ENCODE assay signal across 9 cellular contexts in the genomic region with DNA sequence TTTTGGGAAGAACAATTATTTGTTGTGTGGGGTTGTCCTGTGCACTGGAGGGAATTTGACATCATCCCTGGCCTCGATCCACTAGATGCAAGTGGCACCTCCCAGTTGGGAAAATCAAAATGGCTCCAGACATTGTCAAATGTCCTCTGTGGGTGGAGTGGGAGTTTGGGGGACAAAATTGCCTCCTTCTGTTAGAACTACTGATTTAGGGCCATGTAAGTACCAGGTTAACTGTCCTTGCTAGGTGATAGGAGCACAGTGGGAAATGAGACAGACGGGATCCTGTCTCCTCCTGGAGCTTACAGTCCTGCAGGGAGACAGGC. TPM values are rescaled to one million over a fixed set of nuclear protein-coding genes. Genes with fewer than 3 reads are reported as not detected.
A peak's percentile ranks its signal among the peaks of the same experiment; 100 is the strongest.
DNase-seq lines count a peak whose midpoint lies in the region; ATAC-seq and TF ChIP-seq lines count a peak whose summit lies in the region.
"Had no signal": no experiment of that assay in that cellular context is flagged by ENCODE, and none has a peak within 500 bp of the region (broad histone marks: within the 10 kb centered on the region; RNA-seq: fewer than 3 reads in every experiment).

No MANE protein-coding gene starts in this region.

- H3K9me2 ChIP-seq in SU-DHL-6 (replicated peaks; ENCODE audit: insufficient read depth, low read length) = no peaks in the 10 kb centered on the region

- H2AFZ ChIP-seq in SU-DHL-6 (ENCODE audit: low read depth, low read length, severe bottlenecking) = peak overlapping the region; percentile 39

- no peaks in the 10 kb centered on the region for H3K79me2 ChIP-seq in SU-DHL-6 (ENCODE audit: insufficient read depth, low read length)

- peak overlapping the region; percentile 15 to 46 for H3K4me3 Mint-ChIP-seq in activated T-cell treated with anti-CD3 and anti-CD28 coated beads, Interleukin-2, amount 50 U/mL, for 72 hours
- H3K4me3 Mint-ChIP-seq: activated CD4-positive, alpha-beta T cell treated with anti-CD3 and anti-CD28 coated beads for 36 hours had no signal

- H3K27ac ChIP-seq in SU-DHL-6 (ENCODE audit: low read depth, low read length) = peak overlapping the region; percentile 11; the same call in 1 of the 2 replicates
- H3K27ac ChIP-seq in esophagus muscularis mucosa (replicated peaks in 1 of 4) = peak overlapping the region; percentile 55 to 69 (median 62)
- H3K27ac ChIP-seq in stomach = peak overlapping the region in 4 of 5 donors; percentile 1 to 69 (median 31)

- H3K4me1 Mint-ChIP-seq in activated T-cell treated with anti-CD3 and anti-CD28 coated beads, Interleukin-2, amount 50 U/mL, for 72 hours (ENCODE audit: low read depth) = peaks cover 8% of the 10 kb centered on the region

- no peak for ATAC-seq in activated T-cell treated with anti-CD3 and anti-CD28 coated beads, Interleukin-2, amount 50 U/mL, for 72 hours (replicated peaks in 1 of 2)
- no peak for ATAC-seq in GM21529 (IDR thresholded peaks at IDR 0.05; ENCODE audit: unreplicated experiment)

- no peak overlapping the region for H3K4me3 ChIP-seq in SU-DHL-6 (ENCODE audit: insufficient read depth, low read length, poor library complexity, severe bottlenecking)
- H3K4me3 ChIP-seq in esophagus muscularis mucosa = no peak overlapping the region
- H3K4me3 ChIP-seq in stomach = no peak overlapping the region

- intact Hi-C loops in esophagus muscularis mucosa (cut with DNase I) = no loop called here
- intact Hi-C loops in stomach (cut with DNase I; ENCODE audit: low total_unique reads) = no loop called here

- TF ChIP-seq CTCF in SU-DHL-6 (IDR thresholded peaks at IDR 0.05; ENCODE audit: insufficient read depth, low read length, poor library complexity, severe bottlenecking) = no peak
- TF ChIP-seq CTCF in esophagus muscularis mucosa (IDR thresholded peaks at IDR 0.05) = no peak
- TF ChIP-seq CTCF in stomach (IDR thresholded peaks at IDR 0.05) = peak in 1 of 7 experiments; percentile 0

- 49% methylated on average over 2 of the region's 2 CpGs for WGBS in esophagus muscularis mucosa
- 43 to 52% (median 44%) methylated on average over 2 of the region's 2 CpGs for WGBS in stomach, 5 donors

- no peak overlapping the region for H3K9ac ChIP-seq in SU-DHL-6 (ENCODE audit: low read length)

- TF ChIP-seq POLR2A in esophagus muscularis mucosa (IDR thresholded peaks at IDR 0.05; ENCODE audit: low read depth) = no peak
- no peak for TF ChIP-seq POLR2A in stomach (IDR thresholded peaks at IDR 0.05)

- H3K36me3 Mint-ChIP-seq in activated T-cell treated with anti-CD3 and anti-CD28 coated beads, Interleukin-2, amount 50 U/mL, for 72 hours (ENCODE audit: insufficient read depth in 2 of 2) = no peaks in the 10 kb centered on the region

- H3K36me3 ChIP-seq in SU-DHL-6 (ENCODE audit: low read length) = no peaks in the 10 kb centered on the region
- H3K36me3 ChIP-seq in esophagus muscularis mucosa = peaks cover 9 to 77% (median 58%) of the 10 kb centered on the region in 4 donors
- H3K36me3 ChIP-seq in stomach = peaks cover 2 to 53% (median 41%) of the 10 kb centered on the region in 4 donors

- H3K9me3 Mint-ChIP-seq in activated T-cell treated with anti-CD3 and anti-CD28 coated beads, Interleukin-2, amount 50 U/mL, for 72 hours = no peaks in the 10 kb centered on the region

- TF ChIP-seq EP300 in esophagus muscularis mucosa (IDR thresholded peaks at IDR 0.05) (no peak), stomach (IDR thresholded peaks at IDR 0.05) (no peak)

- peaks cover 9% of the 10 kb centered on the region for H3K27me3 Mint-ChIP-seq in activated T-cell treated with anti-CD3 and anti-CD28 coated beads, Interleukin-2, amount 50 U/mL, for 72 hours (ENCODE audit: low read depth)
- H3K27me3 Mint-ChIP-seq: activated CD4-positive, alpha-beta T cell treated with anti-CD3 and anti-CD28 coated beads for 36 hours had no signal

- H3K4me2 ChIP-seq in SU-DHL-6 (ENCODE audit: low read depth, low read length, poor library complexity, severe bottlenecking) = no peak overlapping the region

- no peaks in the 10 kb centered on the region for H3F3A ChIP-seq in SU-DHL-6 (ENCODE audit: insufficient read depth)

- H3K4me1 ChIP-seq in esophagus muscularis mucosa = peaks cover 18 to 48% (median 42%) of the 10 kb centered on the region in 4 donors
- peaks cover 0 to 40% (median 24%) of the 10 kb centered on the region in 4 donors for H3K4me1 ChIP-seq in stomach

- H3K27me3 ChIP-seq in SU-DHL-6 (ENCODE audit: low read length) = no peaks in the 10 kb centered on the region
- no peaks in the 10 kb centered on the region for H3K27me3 ChIP-seq in esophagus muscularis mucosa
- no peaks in the 10 kb centered on the region for H3K27me3 ChIP-seq in stomach

- H4K20me1 ChIP-seq in SU-DHL-6 (ENCODE audit: low read depth, low read length) = no peaks in the 10 kb centered on the region

- H3K27ac Mint-ChIP-seq in activated T-cell treated with anti-CD3 and anti-CD28 coated beads, Interleukin-2, amount 50 U/mL, for 72 hours = peak overlapping the region; percentile 18

- H3K9me3 ChIP-seq in SU-DHL-6 (ENCODE audit: insufficient read depth, low read length) = no peaks in the 10 kb centered on the region
- H3K9me3 ChIP-seq in esophagus muscularis mucosa = no peaks in the 10 kb centered on the region
- H3K9me3 ChIP-seq in stomach = no peaks in the 10 kb centered on the region

- no peak for DNase-seq in activated T-cell treated with anti-CD3 and anti-CD28 coated beads, Interleukin-2, amount 50 U/mL, for 72 hours
- DNase-seq in activated T-cell treated with anti-CD3 and anti-CD28 coated beads for 4 hours (no peak), esophagus muscularis mucosa (ENCODE audit: extremely low spot score) (no peak), stomach (no peak), NCI-H1417 treated with DMSO at 0.1 percent for 48 hours (lab: John Stamatoyannopoulos, UW) (no peak), KG1 (lab: John Stamatoyannopoulos, UW) (no peak)

RNA-seq across cellular contexts. Expression of gene ARHGAP23, which starts 56.8 kb away (rescaled TPM):
- 1 to 10 TPM; 2.6 to 2.7 TPM for total RNA-seq in activated T-cell treated with anti-CD3 and anti-CD28 coated beads, Interleukin-2, amount 50 U/mL, for 72 hours
- total RNA-seq in esophagus muscularis mucosa = 100 to 1,000 TPM in 2 of 4 donors, 10 to 100 TPM in 2; 58.6 to 150 (median 104) TPM
- 10 to 100 TPM; 23.9 to 55.5 (median 30.1) TPM for total RNA-seq in stomach
- polyA plus RNA-seq in stomach = 10 to 100 TPM in 1 of 3 donors, 1 to 10 TPM in 2; 4.0 to 18.8 (median 6.6) TPM

Comparison
In these comparisons a context has a peak if more than half of its experiments do, and no peak if none do; other contexts are left out.
1. H3K27ac ChIP-seq: peak in every context shown above with its lines; median percentile 62 in esophagus muscularis mucosa; 31 in stomach; 11 in SU-DHL-6.
2. RNA of gene ARHGAP23, which starts 56.8 kb away (total RNA-seq): 58.6 to 150 TPM in esophagus muscularis mucosa and 23.9 to 55.5 TPM in stomach; 2.6 to 2.7 TPM in activated T-cell treated with anti-CD3 and anti-CD28 coated beads, Interleukin-2, amount 50 U/mL, for 72 hours; every median in the first group is over 4 times any median in the second.